Comparison of ENCODE assay signal across 20 cellular contexts in genomic region chr14:26261368-26262122, GRCh38.
A peak's percentile ranks its signal among the peaks of the same experiment; 100 is the strongest.
DNase-seq lines count a peak whose midpoint lies in the region; TF ChIP-seq lines count a peak whose summit lies in the region.
"Had no signal": no experiment of that assay in that cellular context is flagged by ENCODE, and none has a peak within 500 bp of the region (broad histone marks: within the 10 kb centered on the region; RNA-seq: fewer than 3 reads in every experiment).

No MANE protein-coding gene starts in this region.

- H3K9me3 ChIP-seq in endodermal cell (ENCODE audit: control insufficient read depth, low read length): peaks cover 16% of the 10 kb centered on the region

- 43 to 44% methylated on average over 1 of the region's 1 CpG for WGBS in endodermal cell (ENCODE audit: insufficient coverage in 1 of 2, insufficient read length in 1 of 2), 2 experiments

- H3K4me1 Mint-ChIP-seq in endodermal cell: peaks cover 16% of the 10 kb centered on the region
- no peaks in the 10 kb centered on the region for H3K4me1 Mint-ChIP-seq in chondrocyte (ENCODE audit: low read depth)
- H3K4me1 Mint-ChIP-seq: CD14-positive monocyte had no signal

- H3K4me3 ChIP-seq in endodermal cell (ENCODE audit: low read length): no peak overlapping the region

- H3K27ac Mint-ChIP-seq in endodermal cell: peak overlapping the region; percentile 41
- no peak overlapping the region for H3K27ac Mint-ChIP-seq in chondrocyte (ENCODE audit: unreplicated experiment)
- H3K27ac Mint-ChIP-seq: CD14-positive monocyte had no signal

- H3K9ac ChIP-seq in endodermal cell (ENCODE audit: extremely low read depth, low read length, poor library complexity, severe bottlenecking): no peak overlapping the region
- H3K9ac ChIP-seq: KMS-11 had no signal

- CTCF ChIA-PET in HEK293T (lab: Yijun Ruan, JAX): no interaction called here

- no peaks in the 10 kb centered on the region for H3K27me3 ChIP-seq in endodermal cell (ENCODE audit: control insufficient read depth, insufficient read depth, low read length, poor library complexity, severe bottlenecking)

- DNase-seq in ELF-1 (ENCODE audit: low read depth, low spot score) (peak; percentile 73), endodermal cell (peak; percentile 77), left kidney (ENCODE audit: low read depth, low spot score) (peak; percentile 12), occipital lobe (lab: John Stamatoyannopoulos, UW) (no peak), 8988T (no peak), HEK293T (ENCODE audit: extremely low spot score) (no peak), chondrocyte (ENCODE audit: low spot score) (no peak)
- DNase-seq: DMS79, HCEC 1CT, NCI-H1417, NCI-H187, NCI-H2107, NCI-H226, NCI-H524 treated with DMSO at 0.1 percent for 48 hours, PC-3, RPMI8226 had no signal

- H3K4me3 Mint-ChIP-seq in endodermal cell: no peak overlapping the region
- H3K4me3 Mint-ChIP-seq in chondrocyte (ENCODE audit: unreplicated experiment): no peak overlapping the region
- H3K4me3 Mint-ChIP-seq: CD14-positive monocyte had no signal

- TF ChIP-seq RAD21 in Ishikawa (IDR thresholded peaks at IDR 0.05; ENCODE audit: low read depth): no peak

- POLR2A ChIA-PET in HEK293T (lab: Yijun Ruan, JAX): no interaction called here

- H3K36me3 Mint-ChIP-seq in endodermal cell (ENCODE audit: low read depth) (peaks cover 2% of the 10 kb centered on the region), chondrocyte (ENCODE audit: low read depth) (no peaks in the 10 kb centered on the region)
- H3K36me3 Mint-ChIP-seq: CD14-positive monocyte had no signal

- no peaks in the 10 kb centered on the region for H3K36me3 ChIP-seq in endodermal cell (ENCODE audit: control insufficient read depth, insufficient read depth, low read length)

- H3K9me3 Mint-ChIP-seq in endodermal cell: peaks cover 14% of the 10 kb centered on the region
- H3K9me3 Mint-ChIP-seq in chondrocyte (ENCODE audit: low read depth): peaks cover 8% of the 10 kb centered on the region

- H3K4me1 ChIP-seq in endodermal cell (ENCODE audit: control insufficient read depth, insufficient read depth, low read length): peaks cover 19% of the 10 kb centered on the region

- no peak overlapping the region for H3K27ac ChIP-seq in endodermal cell (ENCODE audit: low read depth, low read length)
- H3K27ac ChIP-seq: 22Rv1, KMS-11 had no signal

- H3K27me3 Mint-ChIP-seq in endodermal cell (ENCODE audit: insufficient read depth) (no peaks in the 10 kb centered on the region), chondrocyte (ENCODE audit: low read depth) (peaks cover 5% of the 10 kb centered on the region)

- TF ChIP-seq CTCF in endodermal cell (conservative IDR thresholded peaks at IDR 0.05): no peak
- no peak for TF ChIP-seq CTCF in chondrocyte (IDR thresholded peaks at IDR 0.05)

- no peak for TF ChIP-seq EP300 in Ishikawa (IDR thresholded peaks at IDR 0.05; ENCODE audit: borderline replicate concordance)

TF ChIP-seq in Ishikawa, 13 proteins besides CTCF, POLR2A, EP300 and RAD21:
- TF ChIP-seq TAF1 (IDR thresholded peaks at IDR 0.05; ENCODE audit: low read depth) (no peak), TEAD4 (IDR thresholded peaks at IDR 0.05) (peak; percentile 65)

TF ChIP-seq in HEK293T, 16 proteins besides CTCF, POLR2A, EP300 and RAD21:
- TF ChIP-seq LEF1 (IDR thresholded peaks at IDR 0.05; ENCODE audit: borderline replicate concordance) (no peak), HDGF (IDR thresholded peaks at IDR 0.05; ENCODE audit: borderline replicate concordance) (no peak), ARNT (IDR thresholded peaks at IDR 0.05) (no peak), FOXM1 (IDR thresholded peaks at IDR 0.05; ENCODE audit: borderline replicate concordance) (no peak), CTBP1 (IDR thresholded peaks at IDR 0.05; ENCODE audit: borderline replicate concordance) (no peak), FOXK2 (IDR thresholded peaks at IDR 0.05) (no peak)

Comparison
In these comparisons a context has a peak if more than half of its experiments do, and no peak if none do; other contexts are left out.
1. DNase-seq: peak in ELF-1 (single experiment), endodermal cell (single experiment) and left kidney (single experiment); none in occipital lobe (single experiment), 8988T (single experiment), HEK293T (single experiment) and chondrocyte (single experiment).